30 cellular contexts compared by ENCODE assay signal in genomic region chr10:20089884-20090283, GRCh38.
"Had no signal": no experiment of that assay in that cellular context is flagged by ENCODE, and none has a peak within 500 bp of the region (broad histone marks: within the 10 kb centered on the region; RNA-seq: fewer than 3 reads in every experiment).

No MANE protein-coding gene starts in this region.

- H3K4me1 ChIP-seq: ascending aorta, breast epithelium had no signal

- H3K27me3 ChIP-seq: ascending aorta, breast epithelium, cardiac muscle cell, dorsolateral prefrontal cortex had no signal

- H3K27ac Mint-ChIP-seq: activated CD4-positive, alpha-beta memory T cell treated with anti-CD3 and anti-CD28 coated beads, Interleukin-2, amount 10 ng/mL, durations not matched to agents 7 days and 5 days; activated CD4-positive, alpha-beta T cell treated with anti-CD3 and anti-CD28 coated beads, Interleukin-2, amount 10 ng/mL, durations not matched to agents 7 days and 5 days; activated naive CD4-positive, alpha-beta T cell treated with anti-CD3 and anti-CD28 coated beads, Interleukin-2, amount 10 ng/mL, durations not matched to agents 7 days and 5 days; activated naive CD4-positive, alpha-beta T cell treated with anti-CD3 and anti-CD28 coated beads, Interleukin-2, amount 50 U/mL, for 72 hours; activated naive CD8-positive, alpha-beta T cell treated with anti-CD3 and anti-CD28 coated beads, Interleukin-2, amount 10 ng/mL, durations not matched to agents 7 days and 5 days; activated T-cell treated with anti-CD3 and anti-CD28 coated beads, Interleukin-2, amount 50 U/mL, for 24 hours; activated T-cell treated with anti-CD3 and anti-CD28 coated beads, Interleukin-2, amount 50 U/mL, for 72 hours; dendritic cell treated with granulocyte-macrophage colony-stimulating factor and Interleukin-4, amounts not matched to agents 40 ng/mL and 50 ng/mL, for 4 days; endodermal cell; WTC11 had no signal

- H3K27me3 Mint-ChIP-seq: activated CD4-positive, alpha-beta memory T cell treated with anti-CD3 and anti-CD28 coated beads, Interleukin-2, amount 10 ng/mL, durations not matched to agents 7 days and 5 days; activated CD4-positive, alpha-beta T cell treated with anti-CD3 and anti-CD28 coated beads, Interleukin-2, amount 10 ng/mL, durations not matched to agents 7 days and 5 days; activated naive CD4-positive, alpha-beta T cell treated with anti-CD3 and anti-CD28 coated beads, Interleukin-2, amount 10 ng/mL, durations not matched to agents 7 days and 5 days; activated naive CD8-positive, alpha-beta T cell treated with anti-CD3 and anti-CD28 coated beads, Interleukin-2, amount 10 ng/mL, durations not matched to agents 7 days and 5 days; activated T-cell treated with anti-CD3 and anti-CD28 coated beads, Interleukin-2, amount 50 U/mL, for 24 hours; brain; dendritic cell treated with granulocyte-macrophage colony-stimulating factor and Interleukin-4, amounts not matched to agents 40 ng/mL and 50 ng/mL, for 4 days had no signal

- H3K36me3 Mint-ChIP-seq: activated naive CD4-positive, alpha-beta T cell treated with anti-CD3 and anti-CD28 coated beads, Interleukin-2, amount 10 ng/mL, durations not matched to agents 7 days and 5 days; activated naive CD4-positive, alpha-beta T cell treated with anti-CD3 and anti-CD28 coated beads, Interleukin-2, amount 50 U/mL, for 72 hours; activated naive CD8-positive, alpha-beta T cell treated with anti-CD3 and anti-CD28 coated beads, Interleukin-2, amount 10 ng/mL, durations not matched to agents 7 days and 5 days; brain had no signal

- H3K4me1 Mint-ChIP-seq: activated CD4-positive, alpha-beta memory T cell treated with anti-CD3 and anti-CD28 coated beads, Interleukin-2, amount 10 ng/mL, durations not matched to agents 7 days and 5 days; activated CD4-positive, alpha-beta T cell treated with anti-CD3 and anti-CD28 coated beads, Interleukin-2, amount 10 ng/mL, durations not matched to agents 7 days and 5 days; activated naive CD4-positive, alpha-beta T cell treated with anti-CD3 and anti-CD28 coated beads, Interleukin-2, amount 10 ng/mL, durations not matched to agents 7 days and 5 days; activated naive CD8-positive, alpha-beta T cell treated with anti-CD3 and anti-CD28 coated beads, Interleukin-2, amount 10 ng/mL, durations not matched to agents 7 days and 5 days; endodermal cell had no signal

- H3K4me3 Mint-ChIP-seq: activated CD4-positive, alpha-beta memory T cell treated with anti-CD3 and anti-CD28 coated beads, Interleukin-2, amount 10 ng/mL, durations not matched to agents 7 days and 5 days; activated CD4-positive, alpha-beta T cell treated with anti-CD3 and anti-CD28 coated beads, Interleukin-2, amount 10 ng/mL, durations not matched to agents 7 days and 5 days; activated naive CD4-positive, alpha-beta T cell treated with anti-CD3 and anti-CD28 coated beads, Interleukin-2, amount 10 ng/mL, durations not matched to agents 7 days and 5 days; activated naive CD8-positive, alpha-beta T cell treated with anti-CD3 and anti-CD28 coated beads, Interleukin-2, amount 10 ng/mL, durations not matched to agents 7 days and 5 days; activated T-cell treated with anti-CD3 and anti-CD28 coated beads, Interleukin-2, amount 50 U/mL, for 24 hours; activated T-cell treated with anti-CD3 and anti-CD28 coated beads, Interleukin-2, amount 50 U/mL, for 72 hours; dendritic cell treated with granulocyte-macrophage colony-stimulating factor and Interleukin-4, amounts not matched to agents 40 ng/mL and 50 ng/mL, for 4 days; endodermal cell; WTC11 had no signal

- H3K27ac ChIP-seq: ascending aorta, breast epithelium, cardiac muscle cell, coronary artery, VCaP had no signal

- DNase-seq: activated CD4-positive, alpha-beta memory T cell treated with anti-CD3 and anti-CD28 coated beads, Interleukin-2, amount 10 ng/mL, durations not matched to agents 7 days and 5 days; activated CD4-positive, alpha-beta T cell treated with anti-CD3 and anti-CD28 coated beads for 1 hour; activated CD4-positive, alpha-beta T cell treated with anti-CD3 and anti-CD28 coated beads for 4 hours; activated CD4-positive, alpha-beta T cell treated with anti-CD3 and anti-CD28 coated beads, Interleukin-2, amount 10 ng/mL, durations not matched to agents 7 days and 5 days; activated CD4-positive, alpha-beta T cell treated with anti-CD3 and anti-CD28 coated beads, Interleukin-2, amount 50 U/mL, for 4 hours; activated CD8-positive, alpha-beta memory T cell treated with anti-CD3 and anti-CD28 coated beads, Interleukin-2, amount 50 U/mL, for 48 hours; activated gamma-delta T cell; activated naive CD4-positive, alpha-beta T cell; activated naive CD4-positive, alpha-beta T cell treated with anti-CD3 and anti-CD28 coated beads, Interleukin-2, amount 10 ng/mL, durations not matched to agents 7 days and 5 days; activated naive CD8-positive, alpha-beta T cell treated with anti-CD3 and anti-CD28 coated beads, Interleukin-2, amount 10 ng/mL, durations not matched to agents 7 days and 5 days; activated T-cell treated with anti-CD3 and anti-CD28 coated beads for 4 hours; activated T-cell treated with anti-CD3 and anti-CD28 coated beads, Interleukin-2, amount 50 U/mL, for 24 hours; activated T-cell treated with anti-CD3 and anti-CD28 coated beads, Interleukin-2, amount 50 U/mL, for 72 hours; central memory CD4-positive, alpha-beta T cell; cerebellar nuclear complex; dorsolateral prefrontal cortex; effector memory CD4-positive, alpha-beta T cell; endodermal cell; foreskin fibroblast; head of caudate nucleus; T-helper 2 cell had no signal

- H3K9me3 ChIP-seq: ascending aorta, breast epithelium had no signal

- H3K4me3 ChIP-seq: ascending aorta, breast epithelium, cardiac muscle cell, coronary artery, dorsolateral prefrontal cortex had no signal

- H3K36me3 ChIP-seq: ascending aorta, breast epithelium, cardiac muscle cell had no signal

- H3K9me3 Mint-ChIP-seq: activated CD4-positive, alpha-beta T cell treated with anti-CD3 and anti-CD28 coated beads, Interleukin-2, amount 10 ng/mL, durations not matched to agents 7 days and 5 days; activated naive CD8-positive, alpha-beta T cell treated with anti-CD3 and anti-CD28 coated beads, Interleukin-2, amount 10 ng/mL, durations not matched to agents 7 days and 5 days; activated T-cell treated with anti-CD3 and anti-CD28 coated beads, Interleukin-2, amount 50 U/mL, for 24 hours had no signal

- ATAC-seq: activated naive CD4-positive, alpha-beta T cell treated with anti-CD3 and anti-CD28 coated beads, Interleukin-2, amount 50 U/mL, for 72 hours; activated T-cell treated with anti-CD3 and anti-CD28 coated beads, Interleukin-2, amount 50 U/mL, for 72 hours; WTC11 had no signal
